In genomic region chr4:37453004-37453360, GRCh38 we compare ENCODE assay signal across 7 cellular contexts.
DNase-seq lines count a peak whose midpoint lies in the region; ATAC-seq and TF ChIP-seq lines count a peak whose summit lies in the region.

No MANE protein-coding gene starts in this region.

- peaks cover 10% of the 10 kb centered on the region for H3K4me1 Mint-ChIP-seq in chondrocyte (ENCODE audit: low read depth)

- no peak overlapping the region for H3K27ac Mint-ChIP-seq in chondrocyte (ENCODE audit: unreplicated experiment)

- H3K27me3 Mint-ChIP-seq in chondrocyte (ENCODE audit: low read depth): peaks cover 69% of the 10 kb centered on the region

- peak; percentile 64 for ATAC-seq in HG02759 (IDR thresholded peaks at IDR 0.05; ENCODE audit: unreplicated experiment)

- TF ChIP-seq CTCF in GM13976 (IDR thresholded peaks at IDR 0.05; ENCODE audit: borderline replicate concordance, control extremely low read depth, extremely low read depth, insufficient read depth, missing control alignments) (peak; percentile 57), chondrocyte (IDR thresholded peaks at IDR 0.05) (peak; percentile 83)

- no peaks in the 10 kb centered on the region for H3K9me3 Mint-ChIP-seq in chondrocyte (ENCODE audit: low read depth)

- no peaks in the 10 kb centered on the region for H3K36me3 Mint-ChIP-seq in chondrocyte (ENCODE audit: low read depth)

- DNase-seq in GM13976 (ENCODE audit: low spot score) (peak; percentile 76), NCI-H1417 treated with DMSO at 0.1 percent for 48 hours (lab: John Stamatoyannopoulos, UW) (peak; percentile 54), SW 1271 (lab: John Stamatoyannopoulos, UW) (peak; percentile 49 to 83), chondrocyte (ENCODE audit: low spot score) (no peak), kidney glomerular epithelial cell (lab: John Stamatoyannopoulos, UW) (peak; percentile 81)
- peak; percentile 17 for DNase-seq in stimulated activated CD4-positive, alpha-beta T cell treated with anti-CD3 and anti-CD28 coated beads, Interleukin-2, amount 100 ng/mL, for 4 hours (ENCODE audit: low read depth)

- peak overlapping the region; percentile 69 for H3K4me3 Mint-ChIP-seq in chondrocyte (ENCODE audit: unreplicated experiment)

- in situ Hi-C loops in GM13976 (cut with MboI; ENCODE audit: low sequenced_read_pairs, unreplicated experiment): loop anchor here (10.0 to 25.0 kb wide), 2 partner anchors 112 to 334 kb away; no protein-coding TSS in a partner anchor
